Comparison of ENCODE assay signal across 20 cellular contexts in the genomic region with DNA sequence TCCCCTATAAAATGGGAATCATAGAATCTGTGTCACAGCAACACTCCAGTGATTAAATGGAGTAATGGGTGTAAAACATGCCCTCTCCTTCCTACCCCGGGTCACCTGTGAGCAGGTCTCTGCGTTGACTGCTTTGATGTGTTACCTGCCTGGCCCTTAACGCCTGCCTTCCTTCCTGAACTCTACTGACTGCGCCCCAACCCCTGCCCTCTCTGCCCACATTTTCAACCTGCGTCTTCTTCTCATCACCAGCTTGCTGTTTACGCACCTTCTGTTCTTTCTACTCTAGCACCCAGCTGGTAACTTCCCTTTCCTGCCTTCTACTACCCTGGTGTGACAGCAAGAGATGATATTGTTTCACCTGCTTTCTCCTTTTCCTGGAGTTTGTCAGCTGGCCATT.
"Had no signal": no experiment of that assay in that cellular context is flagged by ENCODE, and none has a peak within 500 bp of the region (broad histone marks: within the 10 kb centered on the region; RNA-seq: fewer than 3 reads in every experiment).

No MANE protein-coding gene starts in this region.

- H3K4me1 Mint-ChIP-seq: neural progenitor cell had no signal

- H3K4me3 ChIP-seq: lower lobe of right lung, neural progenitor cell, psoas muscle, sigmoid colon, stomach, thoracic aorta, transverse colon, upper lobe of right lung, uterus had no signal

- H3K9me3 Mint-ChIP-seq: effector memory CD8-positive, alpha-beta T cell; nephron; neural progenitor cell; stimulated activated effector memory CD8-positive, alpha-beta T cell treated with anti-CD3 and anti-CD28 coated beads, Interleukin-12 subunit alpha, Interleukin-12 subunit beta, amount 100 ng/mL, for 72 hours had no signal

- ATAC-seq: effector memory CD8-positive, alpha-beta T cell; left ventricle myocardium superior; lower lobe of right lung; psoas muscle; right cardiac atrium; stimulated activated effector memory CD8-positive, alpha-beta T cell treated with anti-CD3 and anti-CD28 coated beads, Interleukin-12 subunit alpha, Interleukin-12 subunit beta, amount 100 ng/mL, for 72 hours; upper lobe of right lung had no signal

- H2AFZ ChIP-seq: neural progenitor cell had no signal

- H3K9me3 ChIP-seq: lower lobe of right lung, psoas muscle, sigmoid colon, stomach, thoracic aorta, transverse colon, upper lobe of right lung, uterus had no signal

- H3K27me3 Mint-ChIP-seq: effector memory CD8-positive, alpha-beta T cell had no signal

- H3K36me3 Mint-ChIP-seq: neural progenitor cell had no signal

- H3K27me3 ChIP-seq: neural progenitor cell, sigmoid colon, stomach, transverse colon, upper lobe of right lung, uterus had no signal

- DNase-seq: cortex of kidney; effector memory CD8-positive, alpha-beta T cell; hypothalamus; left ventricle myocardium superior; lower lobe of right lung; posterior cingulate gyrus; psoas muscle; right cardiac atrium; sigmoid colon; stimulated activated CD4-positive, alpha-beta T cell treated with anti-CD3 and anti-CD28 coated beads, Interleukin-2, amount 100 ng/mL, for 24 hours; stimulated activated CD4-positive, alpha-beta T cell treated with anti-CD3 and anti-CD28 coated beads, Interleukin-4, amount 100 ng/mL, for 24 hours; stimulated activated naive CD4-positive, alpha-beta T cell treated with Interleukin-2 at 50 U/mL for 16 hours; stomach; transverse colon; upper lobe of right lung; uterus had no signal

- H3K4me3 Mint-ChIP-seq: effector memory CD8-positive, alpha-beta T cell; nephron; neural progenitor cell; stimulated activated effector memory CD8-positive, alpha-beta T cell treated with anti-CD3 and anti-CD28 coated beads, Interleukin-12 subunit alpha, Interleukin-12 subunit beta, amount 100 ng/mL, for 72 hours had no signal

- H3K4me1 ChIP-seq: lower lobe of right lung, neural progenitor cell, sigmoid colon, stomach, transverse colon, upper lobe of right lung, uterus had no signal

- H3K4me2 ChIP-seq: neural progenitor cell had no signal

- H3K27ac Mint-ChIP-seq: effector memory CD8-positive, alpha-beta T cell; nephron; neural progenitor cell; stimulated activated effector memory CD8-positive, alpha-beta T cell treated with anti-CD3 and anti-CD28 coated beads, Interleukin-12 subunit alpha, Interleukin-12 subunit beta, amount 100 ng/mL, for 72 hours had no signal

- H3K36me3 ChIP-seq: lower lobe of right lung, neural progenitor cell, thoracic aorta, transverse colon, uterus had no signal

- H3K27ac ChIP-seq: lower lobe of right lung, neural progenitor cell, psoas muscle, sigmoid colon, stomach, thoracic aorta, transverse colon, upper lobe of right lung, uterus had no signal
